In genomic region chr12:56719056-56719455, GRCh38 we compare ENCODE assay signal across 13 cellular contexts. TPM values are rescaled to one million over a fixed set of nuclear protein-coding genes. Genes with fewer than 3 reads are reported as not detected.
DNase-seq lines count a peak whose midpoint lies in the region; ATAC-seq and TF ChIP-seq lines count a peak whose summit lies in the region.
"Had no signal": no experiment of that assay in that cellular context is flagged by ENCODE, and none has a peak within 500 bp of the region (broad histone marks: within the 10 kb centered on the region; RNA-seq: fewer than 3 reads in every experiment).

No MANE protein-coding gene starts in this region.

- H3K4me1 Mint-ChIP-seq in CD14-positive monocyte (peaks cover 77% of the 10 kb centered on the region), neural crest cell (peaks cover 67% of the 10 kb centered on the region)
- peaks cover 58% of the 10 kb centered on the region for H3K4me1 Mint-ChIP-seq in activated T-helper 2 cell treated with anti-CD3 and anti-CD28 coated beads, Interferon-gamma antibody, Interleukin-2, Interleukin-4, amounts not matched to agents 10 μg/mL and 5 μg/mL and 100 μg/mL, durations not matched to agents 14 hours and 24 hours and 36 hours (ENCODE audit: low read depth)

- H3K9me3 Mint-ChIP-seq in CD14-positive monocyte (no peaks in the 10 kb centered on the region), neural crest cell (no peaks in the 10 kb centered on the region)
- no peaks in the 10 kb centered on the region for H3K9me3 Mint-ChIP-seq in activated T-helper 2 cell treated with anti-CD3 and anti-CD28 coated beads, Interferon-gamma antibody, Interleukin-2, Interleukin-4, amounts not matched to agents 10 μg/mL and 5 μg/mL and 100 μg/mL, durations not matched to agents 14 hours and 24 hours and 36 hours

- peaks cover 10% of the 10 kb centered on the region; the same call in 1 of the 2 replicates for H3K4me1 ChIP-seq in HEK293 (ENCODE audit: control insufficient read depth, insufficient read depth, low read length)
- peaks cover 30% of the 10 kb centered on the region for H3K4me1 ChIP-seq in GM23248 (ENCODE audit: insufficient read depth)

- no peak for ATAC-seq in GM21717 (IDR thresholded peaks at IDR 0.05; ENCODE audit: unreplicated experiment)
- ATAC-seq: left cardiac atrium had no signal

- H4K20me1 ChIP-seq in GM23248 (ENCODE audit: insufficient read depth), result peaks cover 50% of the 10 kb centered on the region

- H3K36me3 Mint-ChIP-seq in CD14-positive monocyte, result peaks cover 59 to 67% of the 10 kb centered on the region in 2 donors
- peaks cover 86% of the 10 kb centered on the region for H3K36me3 Mint-ChIP-seq in activated T-helper 2 cell treated with anti-CD3 and anti-CD28 coated beads, Interferon-gamma antibody, Interleukin-2, Interleukin-4, amounts not matched to agents 10 μg/mL and 5 μg/mL and 100 μg/mL, durations not matched to agents 14 hours and 24 hours and 36 hours (ENCODE audit: low read depth)
- peaks cover 48% of the 10 kb centered on the region for H3K36me3 Mint-ChIP-seq in neural crest cell (ENCODE audit: low read depth)

- H3K9me2 ChIP-seq in GM23248 (ENCODE audit: insufficient read depth), result no peaks in the 10 kb centered on the region

- H2AFZ ChIP-seq in GM23248, result no peak overlapping the region

- CTCF ChIA-PET in HEK293 (lab: Yijun Ruan, JAX), result interaction anchor here (1.0 kb wide), 1 partner anchor 286 kb away, joined by 4 read pairs; no protein-coding TSS in a partner anchor

- H3K4me3 ChIP-seq in HEK293 (ENCODE audit: low read depth, low read length), result no peak overlapping the region
- no peak overlapping the region for H3K4me3 ChIP-seq in GM23248
- H3K4me3 ChIP-seq: transverse colon had no signal

- peaks cover 48% of the 10 kb centered on the region for H3F3A ChIP-seq in GM23248 (ENCODE audit: insufficient read depth)

- H3K9ac ChIP-seq in GM23248, result no peak overlapping the region

- H3K27ac ChIP-seq in HEK293 (ENCODE audit: extremely low read depth, low read depth, low read length), result peak overlapping the region; percentile 44; the same call in 1 of the 2 replicates
- H3K27ac ChIP-seq in GM23248, result no peak overlapping the region
- H3K27ac ChIP-seq: transverse colon had no signal

- POLR2A ChIA-PET in HEK293 (lab: Yijun Ruan, JAX), result interaction anchor here (0.6 to 7.1 kb wide), 5 partner anchors 9 to 34 kb away, joined by 3 to 53 read pairs (median 4); partner anchors contain the start of gene PTGES3

- no peak for DNase-seq in CD14-positive monocyte (ENCODE audit: low spot score)
- DNase-seq in activated T-helper 2 cell treated with anti-CD3 and anti-CD28 coated beads, Interferon-gamma antibody, Interleukin-2, Interleukin-4, amounts not matched to agents 10 μg/mL and 5 μg/mL and 100 μg/mL, durations not matched to agents 14 hours and 24 hours and 36 hours (ENCODE audit: low spot score), result no peak
- DNase-seq in neural crest cell (ENCODE audit: low read depth, low spot score), result no peak
- no peak for DNase-seq in DMS 273 (lab: John Stamatoyannopoulos, UW; ENCODE audit: unreplicated experiment)
- DNase-seq in GM23248, result no peak
- DNase-seq: dermis blood vessel endothelial cell, DMS79 treated with DMSO at 0.1 percent for 48 hours, foreskin melanocyte, left cardiac atrium, NCI-H146, transverse colon had no signal

- H3K27ac Mint-ChIP-seq in CD14-positive monocyte (peak overlapping the region; percentile 41 to 95 (median 91)), neural crest cell (ENCODE audit: unreplicated experiment) (no peak overlapping the region)
- peak overlapping the region; percentile 65 for H3K27ac Mint-ChIP-seq in activated T-helper 2 cell treated with anti-CD3 and anti-CD28 coated beads, Interferon-gamma antibody, Interleukin-2, Interleukin-4, amounts not matched to agents 10 μg/mL and 5 μg/mL and 100 μg/mL, durations not matched to agents 14 hours and 24 hours and 36 hours

- peak overlapping the region in 1 of 2 donors; percentile 27 for H3K4me3 Mint-ChIP-seq in CD14-positive monocyte
- H3K4me3 Mint-ChIP-seq in activated T-helper 2 cell treated with anti-CD3 and anti-CD28 coated beads, Interferon-gamma antibody, Interleukin-2, Interleukin-4, amounts not matched to agents 10 μg/mL and 5 μg/mL and 100 μg/mL, durations not matched to agents 14 hours and 24 hours and 36 hours (ENCODE audit: low read depth), result peak overlapping the region; percentile 8
- peak overlapping the region; percentile 98 for H3K4me3 Mint-ChIP-seq in neural crest cell

- H3K36me3 ChIP-seq in HEK293 (ENCODE audit: control insufficient read depth in 2 of 2, insufficient read depth in 1 of 2, low read length in 2 of 2) (peaks cover 28 to 86% of the 10 kb centered on the region in 2 experiments), GM23248 (ENCODE audit: low read depth) (peaks cover 31% of the 10 kb centered on the region)

- no peaks in the 10 kb centered on the region for H3K27me3 ChIP-seq in GM23248 (replicated peaks; ENCODE audit: insufficient read depth)
- H3K27me3 ChIP-seq: transverse colon had no signal

- H3K27me3 Mint-ChIP-seq in CD14-positive monocyte (ENCODE audit: low read depth in 3 of 3), result peaks cover 0 to 2% (median 0%) of the 10 kb centered on the region in 3 donors
- H3K27me3 Mint-ChIP-seq in activated T-helper 2 cell treated with anti-CD3 and anti-CD28 coated beads, Interferon-gamma antibody, Interleukin-2, Interleukin-4, amounts not matched to agents 10 μg/mL and 5 μg/mL and 100 μg/mL, durations not matched to agents 14 hours and 24 hours and 36 hours (ENCODE audit: low read depth), result no peaks in the 10 kb centered on the region
- no peaks in the 10 kb centered on the region for H3K27me3 Mint-ChIP-seq in neural crest cell (ENCODE audit: low read depth)

- TF ChIP-seq CTCF in CD14-positive monocyte (IDR thresholded peaks at IDR 0.05) (no peak), HEK293 (tag by site-specific recombination; IDR thresholded peaks at IDR 0.05) (no peak), neural crest cell (conservative IDR thresholded peaks at IDR 0.05) (no peak)

- intact Hi-C loops in CD14-positive monocyte (cut with micrococcal nuclease), result no loop called here
- intact Hi-C loops in activated T-helper 2 cell treated with anti-CD3 and anti-CD28 coated beads, Interferon-gamma antibody, Interleukin-2, Interleukin-4, amounts not matched to agents 10 μg/mL and 5 μg/mL and 100 μg/mL, durations not matched to agents 14 hours and 24 hours and 36 hours (cut with micrococcal nuclease), result no loop called here

- in situ Hi-C loops in GM23248 (cut with MboI), result no loop called here

- no peak overlapping the region for H3K4me2 ChIP-seq in GM23248 (ENCODE audit: unreplicated experiment)

- H3K79me2 ChIP-seq in GM23248 (ENCODE audit: insufficient read depth), result peaks cover 100% of the 10 kb centered on the region

- H3K9me3 ChIP-seq in HEK293 (ENCODE audit: control insufficient read depth, insufficient read depth, low read depth, low read length), result no peaks in the 10 kb centered on the region
- no peaks in the 10 kb centered on the region for H3K9me3 ChIP-seq in GM23248 (ENCODE audit: low read depth)
- H3K9me3 ChIP-seq: transverse colon had no signal

TF ChIP-seq in HEK293, 187 proteins besides CTCF, POLR2A, EP300 and RAD21:
- peak; percentile 89 for TF ChIP-seq SCRT1 (tag by site-specific recombination; IDR thresholded peaks at IDR 0.05; ENCODE audit: borderline replicate concordance)
- no peak for TF ChIP-seq ZNF146 (tag by site-specific recombination; IDR thresholded peaks at IDR 0.05)
- peak; percentile 98 for TF ChIP-seq SCRT2 (tag by site-specific recombination; IDR thresholded peaks at IDR 0.05)

RNA-seq across cellular contexts. Expression of gene NACA, which starts 6.0 kb away (rescaled TPM):
- 100 to 1,000 TPM; 797 to 937 TPM for polyA plus RNA-seq in CD14-positive monocyte
- total RNA-seq in activated T-helper 2 cell treated with anti-CD3 and anti-CD28 coated beads, Interferon-gamma antibody, Interleukin-2, Interleukin-4, amounts not matched to agents 10 μg/mL and 5 μg/mL and 100 μg/mL, durations not matched to agents 14 hours and 24 hours and 36 hours, result 1,037 and 1,093 TPM in 2 replicates
- 1,026 and 1,074 TPM in 2 replicates for total RNA-seq in neural crest cell
- 624 and 672 TPM in 2 replicates for total RNA-seq in GM23248 (2014; rRNA removed; shearing (Covaris generic))
- polyA plus RNA-seq in GM23248 (2016; fragmentation: Nextera tagmentation; extraction: Ambion mirVana), result 759 and 762 TPM in 2 replicates

RNA-seq across cellular contexts. Expression of gene PTGES3, which starts 31.0 kb away (rescaled TPM):
- 100 to 1,000 TPM; 187 to 232 TPM for polyA plus RNA-seq in CD14-positive monocyte
- 293 and 298 TPM in 2 replicates for total RNA-seq in activated T-helper 2 cell treated with anti-CD3 and anti-CD28 coated beads, Interferon-gamma antibody, Interleukin-2, Interleukin-4, amounts not matched to agents 10 μg/mL and 5 μg/mL and 100 μg/mL, durations not matched to agents 14 hours and 24 hours and 36 hours
- 282 and 284 TPM in 2 replicates for total RNA-seq in neural crest cell
- 79.9 and 89.2 TPM in 2 replicates for total RNA-seq in GM23248 (2014; rRNA removed; shearing (Covaris generic))
- polyA plus RNA-seq in GM23248 (2016; fragmentation: Nextera tagmentation; extraction: Ambion mirVana), result 237 and 245 TPM in 2 replicates

RNA-seq across cellular contexts. Expression of gene PRIM1, which starts 33.1 kb away (rescaled TPM):
- 1 to 10 TPM; 5.6 to 6.3 TPM for polyA plus RNA-seq in CD14-positive monocyte
- 59.4 and 63.9 TPM in 2 replicates for total RNA-seq in activated T-helper 2 cell treated with anti-CD3 and anti-CD28 coated beads, Interferon-gamma antibody, Interleukin-2, Interleukin-4, amounts not matched to agents 10 μg/mL and 5 μg/mL and 100 μg/mL, durations not matched to agents 14 hours and 24 hours and 36 hours
- 45.7 and 47.3 TPM in 2 replicates for total RNA-seq in neural crest cell
- total RNA-seq in GM23248 (2014; rRNA removed; shearing (Covaris generic)), result 6.1 and 7.6 TPM in 2 replicates
- polyA plus RNA-seq in GM23248 (2016; fragmentation: Nextera tagmentation; extraction: Ambion mirVana), result 5.3 and 8.7 TPM in 2 replicates

RNA-seq across cellular contexts. Expression of gene HSD17B6, which starts 44.1 kb away (rescaled TPM):
- polyA plus RNA-seq in CD14-positive monocyte (under 1 TPM in 1 of 2 donors, not detected in 1; 0.12 TPM), GM23248 (2016; fragmentation: Nextera tagmentation; extraction: Ambion mirVana) (0.51 and 0.94 TPM in 2 replicates)
- total RNA-seq in activated T-helper 2 cell treated with anti-CD3 and anti-CD28 coated beads, Interferon-gamma antibody, Interleukin-2, Interleukin-4, amounts not matched to agents 10 μg/mL and 5 μg/mL and 100 μg/mL, durations not matched to agents 14 hours and 24 hours and 36 hours, result 1.2 and 2.9 TPM in 2 replicates
- 2.6 and 2.7 TPM in 2 replicates for total RNA-seq in neural crest cell
- total RNA-seq in GM23248 (2014; rRNA removed; shearing (Covaris generic)), result 0.22 and 4.3 TPM in 2 replicates
- total RNA-seq: dermis blood vessel endothelial cell had no signal
